In the genomic region with DNA sequence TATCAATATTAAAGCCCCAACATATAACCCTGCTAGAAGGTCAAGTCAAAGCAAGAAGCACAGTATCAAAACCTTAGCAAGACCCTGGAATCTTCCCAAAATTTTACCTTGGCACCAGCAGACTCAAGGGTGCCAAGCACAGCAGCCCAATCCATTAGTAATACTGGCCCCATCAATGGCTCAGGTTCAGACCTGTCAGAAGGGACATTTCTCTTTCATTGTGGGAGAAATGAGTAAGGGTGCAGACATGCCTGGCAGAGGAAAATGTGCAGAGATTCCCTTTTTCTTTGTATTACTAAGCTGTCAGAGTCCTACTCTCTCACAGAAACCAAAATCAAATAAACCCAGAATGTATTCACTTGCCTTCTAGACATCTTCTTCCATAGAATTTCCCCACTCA, we compare ENCODE assay signal across 16 cellular contexts.
DNase-seq lines count a peak whose midpoint lies in the region; ATAC-seq, FAIRE-seq and TF ChIP-seq lines count a peak whose summit lies in the region.
"Had no signal": no experiment of that assay in that cellular context is flagged by ENCODE, and none has a peak within 500 bp of the region (broad histone marks: within the 10 kb centered on the region; RNA-seq: fewer than 3 reads in every experiment).

No MANE protein-coding gene starts in this region.

- H3K4me1 Mint-ChIP-seq in astrocyte (ENCODE audit: low read depth, unreplicated experiment) (peaks cover 9% of the 10 kb centered on the region), WTC11 (peaks cover 2% of the 10 kb centered on the region; the same call in 1 of the 2 replicates), nephron progenitor cell (no peaks in the 10 kb centered on the region)
- H3K4me1 Mint-ChIP-seq: CD4-positive, alpha-beta memory T cell had no signal

- H3K9me3 Mint-ChIP-seq in astrocyte (ENCODE audit: unreplicated experiment), result peaks cover 2% of the 10 kb centered on the region
- H3K9me3 Mint-ChIP-seq in WTC11, result no peaks in the 10 kb centered on the region
- peaks cover 6% of the 10 kb centered on the region for H3K9me3 Mint-ChIP-seq in nephron progenitor cell

- no peaks in the 10 kb centered on the region for H3K4me1 ChIP-seq in astrocyte (ENCODE audit: insufficient read depth, low read length)
- H3K4me1 ChIP-seq in ovary (ENCODE audit: insufficient read depth), result no peaks in the 10 kb centered on the region
- H3K4me1 ChIP-seq: BE2C, HAP-1 had no signal

- TF ChIP-seq CTCF in astrocyte (IDR thresholded peaks at IDR 0.05; ENCODE audit: insufficient read depth, low read depth, low read length), result no peak
- TF ChIP-seq CTCF in epithelial cell of esophagus (IDR thresholded peaks at IDR 0.05; ENCODE audit: insufficient read depth, low read depth, low read length, missing control alignments), result no peak
- TF ChIP-seq CTCF in fibroblast of the aortic adventitia (IDR thresholded peaks at IDR 0.05; ENCODE audit: insufficient read depth, low read length), result no peak
- no peak for TF ChIP-seq CTCF in ovary (IDR thresholded peaks at IDR 0.05)
- no peak for TF ChIP-seq CTCF in WTC11 (IDR thresholded peaks at IDR 0.05)
- TF ChIP-seq CTCF in nephron progenitor cell (IDR thresholded peaks at IDR 0.05), result no peak

- H3K27me3 ChIP-seq in astrocyte (ENCODE audit: insufficient read depth, low read length) (no peaks in the 10 kb centered on the region), ovary (no peaks in the 10 kb centered on the region)
- H3K27me3 ChIP-seq: BE2C had no signal

- H3K4me3 ChIP-seq in astrocyte (ENCODE audit: insufficient read depth, low read depth, low read length), result no peak overlapping the region
- H3K4me3 ChIP-seq in epithelial cell of esophagus (ENCODE audit: low read length), result no peak overlapping the region
- H3K4me3 ChIP-seq in fibroblast of the aortic adventitia (ENCODE audit: low read depth, low read length), result no peak overlapping the region
- H3K4me3 ChIP-seq in ovary, result no peak overlapping the region
- H3K4me3 ChIP-seq: A549, HAP-1 had no signal

- DNase-seq in astrocyte (ENCODE audit: low read depth), result peak; percentile 42
- peak; percentile 87 for DNase-seq in epithelial cell of esophagus (ENCODE audit: low read depth)
- peak; percentile 30 for DNase-seq in fibroblast of the aortic adventitia (ENCODE audit: low read depth)
- no peak for DNase-seq in ovary
- DNase-seq in WTC11 (ENCODE audit: low spot score), result no peak
- no peak for DNase-seq in nephron progenitor cell
- DNase-seq: BE2C; CD4-positive, alpha-beta memory T cell; DMS79; EL had no signal

- intact Hi-C loops in ovary (cut with DNase I), result no loop called here

- TF ChIP-seq POLR2A in ovary (IDR thresholded peaks at IDR 0.05), result no peak

- H3K27me3 Mint-ChIP-seq in astrocyte (ENCODE audit: low read depth, unreplicated experiment) (no peaks in the 10 kb centered on the region), WTC11 (ENCODE audit: low read depth) (no peaks in the 10 kb centered on the region; the same call in 1 of the 2 replicates), nephron progenitor cell (ENCODE audit: low read depth, poor library complexity) (peaks cover 9% of the 10 kb centered on the region)

- CTCF ChIA-PET in WTC11 (lab: Charles Lee), result interaction anchor here (0.6 kb wide), 1 partner anchor 69 kb away, joined by 3 read pairs; no protein-coding TSS in a partner anchor

- H3K27ac ChIP-seq in astrocyte (ENCODE audit: low read depth, low read length) (no peak overlapping the region), ovary (no peak overlapping the region)
- H3K27ac ChIP-seq: A549, C4-2B had no signal

- ATAC-seq in WTC11, result no peak
- ATAC-seq: A549 had no signal

- TF ChIP-seq EP300 in ovary (IDR thresholded peaks at IDR 0.05), result no peak

- no peaks in the 10 kb centered on the region for H4K20me1 ChIP-seq in astrocyte (ENCODE audit: insufficient read depth, low read length)

- H3K4me2 ChIP-seq in astrocyte (ENCODE audit: low read length), result no peak overlapping the region
- H3K4me2 ChIP-seq: A549 had no signal

- H3K36me3 Mint-ChIP-seq in astrocyte (ENCODE audit: low read depth, unreplicated experiment), result peaks cover 16% of the 10 kb centered on the region
- H3K36me3 Mint-ChIP-seq in WTC11, result no peaks in the 10 kb centered on the region
- H3K36me3 Mint-ChIP-seq in nephron progenitor cell (ENCODE audit: low read depth), result no peaks in the 10 kb centered on the region
- H3K36me3 Mint-ChIP-seq: CD4-positive, alpha-beta memory T cell had no signal

- H3K9me3 ChIP-seq in astrocyte (ENCODE audit: insufficient read depth, low read depth, low read length) (no peaks in the 10 kb centered on the region), ovary (peaks cover 0 to 7% of the 10 kb centered on the region in 2 donors)
- H3K9me3 ChIP-seq: A549, BE2C, HAP-1 had no signal

- no peak for FAIRE-seq in astrocyte (lab: Jason Lieb, UNC)
- FAIRE-seq: A549, G401.6, GM12891, H1 had no signal

- H3K36me3 ChIP-seq in astrocyte (ENCODE audit: insufficient read depth, low read length) (no peaks in the 10 kb centered on the region), ovary (no peaks in the 10 kb centered on the region)
- H3K36me3 ChIP-seq: BE2C, HAP-1 had no signal

- no peak overlapping the region for H2AFZ ChIP-seq in astrocyte (ENCODE audit: low read depth, low read length)

- H3K27ac Mint-ChIP-seq in astrocyte (ENCODE audit: unreplicated experiment) (no peak overlapping the region), WTC11 (no peak overlapping the region), nephron progenitor cell (no peak overlapping the region)
- H3K27ac Mint-ChIP-seq: CD4-positive, alpha-beta memory T cell had no signal

- POLR2A ChIA-PET in WTC11 (lab: Charles Lee), result no interaction called here

- H3K79me2 ChIP-seq in astrocyte (ENCODE audit: insufficient read depth, low read length), result no peaks in the 10 kb centered on the region

- no peak overlapping the region for H3K9ac ChIP-seq in astrocyte (ENCODE audit: low read length)

- H3K4me3 Mint-ChIP-seq in astrocyte (ENCODE audit: unreplicated experiment) (no peak overlapping the region), WTC11 (no peak overlapping the region), nephron progenitor cell (no peak overlapping the region)
- H3K4me3 Mint-ChIP-seq: CD4-positive, alpha-beta memory T cell had no signal

TF ChIP-seq in WTC11, 78 proteins besides CTCF, POLR2A, EP300 and RAD21 (continues in another document):
- TF ChIP-seq, protein P1, sequence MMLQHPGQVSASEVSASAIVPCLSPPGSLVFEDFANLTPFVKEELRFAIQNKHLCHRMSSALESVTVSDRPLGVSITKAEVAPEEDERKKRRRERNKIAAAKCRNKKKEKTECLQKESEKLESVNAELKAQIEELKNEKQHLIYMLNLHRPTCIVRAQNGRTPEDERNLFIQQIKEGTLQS (CRISPR knock-in tag; conservative IDR thresholded peaks at IDR 0.05), result no peak
- TF ChIP-seq, protein P2, sequence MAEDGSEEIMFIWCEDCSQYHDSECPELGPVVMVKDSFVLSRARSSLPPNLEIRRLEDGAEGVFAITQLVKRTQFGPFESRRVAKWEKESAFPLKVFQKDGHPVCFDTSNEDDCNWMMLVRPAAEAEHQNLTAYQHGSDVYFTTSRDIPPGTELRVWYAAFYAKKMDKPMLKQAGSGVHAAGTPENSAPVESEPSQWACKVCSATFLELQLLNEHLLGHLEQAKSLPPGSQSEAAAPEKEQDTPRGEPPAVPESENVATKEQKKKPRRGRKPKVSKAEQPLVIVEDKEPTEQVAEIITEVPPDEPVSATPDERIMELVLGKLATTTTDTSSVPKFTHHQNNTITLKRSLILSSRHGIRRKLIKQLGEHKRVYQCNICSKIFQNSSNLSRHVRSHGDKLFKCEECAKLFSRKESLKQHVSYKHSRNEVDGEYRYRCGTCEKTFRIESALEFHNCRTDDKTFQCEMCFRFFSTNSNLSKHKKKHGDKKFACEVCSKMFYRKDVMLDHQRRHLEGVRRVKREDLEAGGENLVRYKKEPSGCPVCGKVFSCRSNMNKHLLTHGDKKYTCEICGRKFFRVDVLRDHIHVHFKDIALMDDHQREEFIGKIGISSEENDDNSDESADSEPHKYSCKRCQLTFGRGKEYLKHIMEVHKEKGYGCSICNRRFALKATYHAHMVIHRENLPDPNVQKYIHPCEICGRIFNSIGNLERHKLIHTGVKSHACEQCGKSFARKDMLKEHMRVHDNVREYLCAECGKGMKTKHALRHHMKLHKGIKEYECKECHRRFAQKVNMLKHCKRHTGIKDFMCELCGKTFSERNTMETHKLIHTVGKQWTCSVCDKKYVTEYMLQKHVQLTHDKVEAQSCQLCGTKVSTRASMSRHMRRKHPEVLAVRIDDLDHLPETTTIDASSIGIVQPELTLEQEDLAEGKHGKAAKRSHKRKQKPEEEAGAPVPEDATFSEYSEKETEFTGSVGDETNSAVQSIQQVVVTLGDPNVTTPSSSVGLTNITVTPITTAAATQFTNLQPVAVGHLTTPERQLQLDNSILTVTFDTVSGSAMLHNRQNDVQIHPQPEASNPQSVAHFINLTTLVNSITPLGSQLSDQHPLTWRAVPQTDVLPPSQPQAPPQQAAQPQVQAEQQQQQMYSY (CRISPR knock-in tag; IDR thresholded peaks at IDR 0.05), result no peak
- TF ChIP-seq NR2C2 (CRISPR knock-in tag; IDR thresholded peaks at IDR 0.05) (no peak), SP1 (CRISPR knock-in tag; conservative IDR thresholded peaks at IDR 0.05) (no peak), MYBL2 (CRISPR knock-in tag; IDR thresholded peaks at IDR 0.05) (no peak), ZNF671 (CRISPR knock-in tag; IDR thresholded peaks at IDR 0.05) (no peak)
- TF ChIP-seq, protein P3, sequence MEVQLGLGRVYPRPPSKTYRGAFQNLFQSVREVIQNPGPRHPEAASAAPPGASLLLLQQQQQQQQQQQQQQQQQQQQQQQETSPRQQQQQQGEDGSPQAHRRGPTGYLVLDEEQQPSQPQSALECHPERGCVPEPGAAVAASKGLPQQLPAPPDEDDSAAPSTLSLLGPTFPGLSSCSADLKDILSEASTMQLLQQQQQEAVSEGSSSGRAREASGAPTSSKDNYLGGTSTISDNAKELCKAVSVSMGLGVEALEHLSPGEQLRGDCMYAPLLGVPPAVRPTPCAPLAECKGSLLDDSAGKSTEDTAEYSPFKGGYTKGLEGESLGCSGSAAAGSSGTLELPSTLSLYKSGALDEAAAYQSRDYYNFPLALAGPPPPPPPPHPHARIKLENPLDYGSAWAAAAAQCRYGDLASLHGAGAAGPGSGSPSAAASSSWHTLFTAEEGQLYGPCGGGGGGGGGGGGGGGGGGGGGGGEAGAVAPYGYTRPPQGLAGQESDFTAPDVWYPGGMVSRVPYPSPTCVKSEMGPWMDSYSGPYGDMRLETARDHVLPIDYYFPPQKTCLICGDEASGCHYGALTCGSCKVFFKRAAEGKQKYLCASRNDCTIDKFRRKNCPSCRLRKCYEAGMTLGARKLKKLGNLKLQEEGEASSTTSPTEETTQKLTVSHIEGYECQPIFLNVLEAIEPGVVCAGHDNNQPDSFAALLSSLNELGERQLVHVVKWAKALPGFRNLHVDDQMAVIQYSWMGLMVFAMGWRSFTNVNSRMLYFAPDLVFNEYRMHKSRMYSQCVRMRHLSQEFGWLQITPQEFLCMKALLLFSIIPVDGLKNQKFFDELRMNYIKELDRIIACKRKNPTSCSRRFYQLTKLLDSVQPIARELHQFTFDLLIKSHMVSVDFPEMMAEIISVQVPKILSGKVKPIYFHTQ (CRISPR knock-in tag; IDR thresholded peaks at IDR 0.05), result no peak

Comparison
In these comparisons a context has a peak if more than half of its experiments do, and no peak if none do; other contexts are left out.
1. DNase-seq: peak in astrocyte (single experiment), epithelial cell of esophagus (single experiment) and fibroblast of the aortic adventitia (single experiment); none in ovary (0 of 5), WTC11 (single experiment) and nephron progenitor cell (single experiment).